Comparison of ENCODE assay signal across 14 cellular contexts in the genomic region with DNA sequence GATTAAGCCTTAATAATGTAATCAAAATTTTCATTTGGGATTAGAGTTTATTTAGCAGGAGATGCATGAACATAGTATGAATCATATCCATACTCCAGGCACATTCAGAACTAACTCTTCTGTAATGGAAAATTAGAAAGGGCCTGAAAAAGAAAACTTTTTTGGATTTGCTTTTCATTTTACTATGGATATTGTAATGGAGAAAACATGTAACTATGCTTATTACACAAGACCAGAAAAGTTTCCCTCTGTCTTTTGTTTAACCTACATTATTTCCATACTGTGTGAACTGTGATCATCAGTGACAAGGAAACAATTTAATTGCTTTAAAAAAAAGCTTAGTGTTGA. TPM values are rescaled to one million over a fixed set of nuclear protein-coding genes. Genes with fewer than 3 reads are reported as not detected.
A peak's percentile ranks its signal among the peaks of the same experiment; 100 is the strongest.
DNase-seq lines count a peak whose midpoint lies in the region; ATAC-seq, FAIRE-seq and TF ChIP-seq lines count a peak whose summit lies in the region.
"Had no signal": no experiment of that assay in that cellular context is flagged by ENCODE, and none has a peak within 500 bp of the region (broad histone marks: within the 10 kb centered on the region; RNA-seq: fewer than 3 reads in every experiment).

No MANE protein-coding gene starts in this region.

- no peaks in the 10 kb centered on the region for H3K27me3 Mint-ChIP-seq in astrocyte (ENCODE audit: low read depth, unreplicated experiment)
- H3K27me3 Mint-ChIP-seq: stimulated activated naive CD8-positive, alpha-beta T cell treated with anti-CD3 and anti-CD28 coated beads, Interleukin-15, amount 100 ng/mL, for 72 hours had no signal

- peaks cover 56% of the 10 kb centered on the region for H3K4me1 ChIP-seq in left ventricle myocardium inferior
- peaks cover 46% of the 10 kb centered on the region for H3K4me1 ChIP-seq in astrocyte (ENCODE audit: insufficient read depth, low read length)
- H3K4me1 ChIP-seq in keratinocyte (ENCODE audit: control insufficient read depth, extremely low read depth, insufficient read depth, low read length) = peaks cover 49% of the 10 kb centered on the region
- peaks cover 24 to 78% (median 36%) of the 10 kb centered on the region in 4 donors for H3K4me1 ChIP-seq in transverse colon
- H3K4me1 ChIP-seq: BE2C had no signal

- TF ChIP-seq POLR2A in transverse colon (IDR thresholded peaks at IDR 0.05) = no peak

- dilution Hi-C loops in keratinocyte (cut with MboI; ENCODE audit: extremely low pct_ligation_motif_present, low sequenced_read_pairs) = no loop called here

- no peak for FAIRE-seq in astrocyte (lab: Jason Lieb, UNC)
- FAIRE-seq in keratinocyte (lab: Jason Lieb, UNC) = no peak

- TF ChIP-seq EP300 in transverse colon (IDR thresholded peaks at IDR 0.05; ENCODE audit: low read depth) = no peak

- H3K27ac Mint-ChIP-seq in astrocyte (ENCODE audit: unreplicated experiment) = peak overlapping the region; percentile 92
- H3K27ac Mint-ChIP-seq: nephron progenitor cell had no signal

- peak overlapping the region; percentile 40 for H3K4me3 Mint-ChIP-seq in astrocyte (ENCODE audit: unreplicated experiment)
- H3K4me3 Mint-ChIP-seq: H9; nephron progenitor cell; stimulated activated naive CD8-positive, alpha-beta T cell treated with anti-CD3 and anti-CD28 coated beads, Interleukin-15, amount 100 ng/mL, for 72 hours had no signal

- H4K20me1 ChIP-seq in astrocyte (ENCODE audit: insufficient read depth, low read length) (peaks cover 40% of the 10 kb centered on the region), keratinocyte (ENCODE audit: control insufficient read depth, extremely low read depth, insufficient read depth, low read length) (peaks cover 9% of the 10 kb centered on the region)

- in situ Hi-C loops in transverse colon (cut with MboI; ENCODE audit: low pct_ligation_motif_present in 1 of 4, low pct_unique_long_range_greater_than_20kb in 1 of 4, low sequenced_read_pairs in 3 of 4) = no loop called here

- no peaks in the 10 kb centered on the region for H3K9me3 Mint-ChIP-seq in astrocyte (ENCODE audit: unreplicated experiment)
- H3K9me3 Mint-ChIP-seq: H9; nephron progenitor cell; stimulated activated naive CD8-positive, alpha-beta T cell treated with anti-CD3 and anti-CD28 coated beads, Interleukin-15, amount 100 ng/mL, for 72 hours had no signal

- H3K4me2 ChIP-seq in astrocyte (ENCODE audit: low read length) = peak overlapping the region; percentile 50
- peak overlapping the region; percentile 29 for H3K4me2 ChIP-seq in keratinocyte (ENCODE audit: control insufficient read depth, extremely low read depth, insufficient read depth, low read depth, low read length)

- no peak for DNase-seq in left ventricle myocardium inferior
- no peak for DNase-seq in left cardiac atrium
- DNase-seq in astrocyte (ENCODE audit: low read depth) = peak; percentile 41
- DNase-seq in keratinocyte (ENCODE audit: low read depth, low spot score) = no peak
- no peak for DNase-seq in transverse colon
- no peak for DNase-seq in omental fat pad (ENCODE audit: low spot score)
- no peak for DNase-seq in posterior vena cava (ENCODE audit: low spot score)
- DNase-seq: activated gamma-delta T cell treated with Interleukin-2 at 50 U/mL for 16 hours; BE2C; H9; NCI-H446; nephron progenitor cell; stimulated activated naive CD8-positive, alpha-beta T cell treated with anti-CD3 and anti-CD28 coated beads, Interleukin-15, amount 100 ng/mL, for 72 hours had no signal

- no peaks in the 10 kb centered on the region for H3K36me3 Mint-ChIP-seq in astrocyte (ENCODE audit: low read depth, unreplicated experiment)

- TF ChIP-seq CTCF in left ventricle myocardium inferior (IDR thresholded peaks at IDR 0.05; ENCODE audit: borderline replicate concordance) = no peak
- no peak for TF ChIP-seq CTCF in astrocyte (IDR thresholded peaks at IDR 0.05; ENCODE audit: insufficient read depth, low read depth, low read length)
- no peak for TF ChIP-seq CTCF in keratinocyte (optimal IDR thresholded peaks at IDR 0.05 in 1 of 3, IDR thresholded peaks at IDR 0.05 in 1 of 3, conservative IDR thresholded peaks at IDR 0.05 in 1 of 3; ENCODE audit: extremely low read depth in 1 of 3, insufficient read depth in 2 of 3, low read length in 3 of 3)
- no peak for TF ChIP-seq CTCF in transverse colon (IDR thresholded peaks at IDR 0.05)
- TF ChIP-seq CTCF in omental fat pad (IDR thresholded peaks at IDR 0.05) = no peak

- H2AFZ ChIP-seq in astrocyte (ENCODE audit: low read depth, low read length) (no peak overlapping the region), keratinocyte (ENCODE audit: control insufficient read depth, low read length) (no peak overlapping the region)

- no peaks in the 10 kb centered on the region for H3K9me1 ChIP-seq in keratinocyte (ENCODE audit: control insufficient read depth, extremely low read depth, insufficient read depth, low read length)

- peaks cover 34% of the 10 kb centered on the region for H3K4me1 Mint-ChIP-seq in astrocyte (ENCODE audit: low read depth, unreplicated experiment)

- H3K27ac ChIP-seq in left ventricle myocardium inferior (replicated peaks) (peak overlapping the region; percentile 83), astrocyte (ENCODE audit: low read depth, low read length) (peak overlapping the region; percentile 51), keratinocyte (ENCODE audit: control insufficient read depth, insufficient read depth, low read length) (no peak overlapping the region), transverse colon (peak overlapping the region; percentile 78 to 98 (median 89))

- intact Hi-C loops in left ventricle myocardium inferior (cut with micrococcal nuclease) (no loop called here), left cardiac atrium (cut with DNase I) (loop anchor here in 1 of 2 donors (5.0 kb wide), 1 partner anchor 50 kb away; no protein-coding TSS in a partner anchor), transverse colon (cut with DNase I; ENCODE audit: low total_unique reads) (no loop called here), posterior vena cava (cut with DNase I) (loop anchor here in 1 of 2 donors (10.0 kb wide), 1 partner anchor 58 kb away; no protein-coding TSS in a partner anchor)

- H3K9ac ChIP-seq in astrocyte (ENCODE audit: low read length) (peak overlapping the region; percentile 9), keratinocyte (ENCODE audit: control insufficient read depth, extremely low read depth, insufficient read depth, low read length) (no peak overlapping the region)

- H3K4me3 ChIP-seq in left ventricle myocardium inferior (no peak overlapping the region), astrocyte (ENCODE audit: insufficient read depth, low read depth, low read length) (no peak overlapping the region), keratinocyte (ENCODE audit: control insufficient read depth in 2 of 3, extremely low read depth in 1 of 3, insufficient read depth in 2 of 3, low read depth in 1 of 3, low read length in 3 of 3) (no peak overlapping the region), transverse colon (no peak overlapping the region)

- ATAC-seq in left cardiac atrium = no peak
- no peak for ATAC-seq in omental fat pad (ENCODE audit: low FRiP score)
- no peak for ATAC-seq in GM18909 (IDR thresholded peaks at IDR 0.05; ENCODE audit: poor library complexity, unreplicated experiment)
- ATAC-seq: stimulated activated naive CD8-positive, alpha-beta T cell treated with anti-CD3 and anti-CD28 coated beads, Interleukin-15, amount 100 ng/mL, for 72 hours had no signal

- H3K79me2 ChIP-seq in astrocyte (ENCODE audit: insufficient read depth, low read length) (peaks cover 94% of the 10 kb centered on the region), keratinocyte (ENCODE audit: control insufficient read depth, insufficient read depth, low read length) (peaks cover 95% of the 10 kb centered on the region)

- H3K36me3 ChIP-seq in left ventricle myocardium inferior (peaks cover 3% of the 10 kb centered on the region), astrocyte (ENCODE audit: insufficient read depth, low read length) (peaks cover 8% of the 10 kb centered on the region), keratinocyte (ENCODE audit: control insufficient read depth in 2 of 2, extremely low read depth in 1 of 2, insufficient read depth in 2 of 2, low read length in 2 of 2) (peaks cover 0 to 19% of the 10 kb centered on the region in 2 experiments), transverse colon (no peaks in the 10 kb centered on the region)
- H3K36me3 ChIP-seq: BE2C had no signal

- H3K9me3 ChIP-seq in left ventricle myocardium inferior (replicated peaks) = no peaks in the 10 kb centered on the region
- H3K9me3 ChIP-seq in astrocyte (ENCODE audit: insufficient read depth, low read depth, low read length) = no peaks in the 10 kb centered on the region
- H3K9me3 ChIP-seq in keratinocyte (ENCODE audit: control insufficient read depth, low read depth, low read length) = no peaks in the 10 kb centered on the region
- H3K9me3 ChIP-seq in transverse colon = no peaks in the 10 kb centered on the region
- H3K9me3 ChIP-seq: BE2C had no signal

- no peaks in the 10 kb centered on the region for H3K27me3 ChIP-seq in left ventricle myocardium inferior (ENCODE audit: low read depth)
- H3K27me3 ChIP-seq in astrocyte (ENCODE audit: insufficient read depth, low read length) = no peaks in the 10 kb centered on the region
- H3K27me3 ChIP-seq in keratinocyte (ENCODE audit: control insufficient read depth, extremely low read depth, insufficient read depth, low read length) = no peaks in the 10 kb centered on the region
- no peaks in the 10 kb centered on the region for H3K27me3 ChIP-seq in transverse colon
- H3K27me3 ChIP-seq: BE2C had no signal

RNA-seq across cellular contexts. Expression of a gene that starts 22.0 kb away (rescaled TPM):
- 13.9 TPM for total RNA-seq in left ventricle myocardium inferior
- total RNA-seq in left cardiac atrium = 10 to 100 TPM; 22.5 to 27.6 TPM
- total RNA-seq in astrocyte = 179 and 184 TPM in 2 replicates
- 142 to 187 TPM (median 173 TPM) in 3 replicates for polyA plus RNA-seq in keratinocyte
- polyA plus RNA-seq in keratinocyte (2011; ENCODE audit: low read depth) = 123 TPM
- 103 and 173 TPM in 2 replicates for polyA plus RNA-seq in keratinocyte (2011; cell fraction: cytosol; rRNA removed)
- 185 and 224 TPM in 2 replicates for polyA plus RNA-seq in keratinocyte (2011; cell fraction: nucleus; rRNA removed)
- polyA plus RNA-seq in keratinocyte (2012; ENCODE audit: low replicate concordance) = 78.6 and 92.7 TPM in 2 replicates
- polyA minus RNA-seq in keratinocyte = 78.7 to 141 TPM (median 137 TPM) in 3 replicates
- 104 TPM for polyA minus RNA-seq in keratinocyte (2011; cell fraction: cytosol; rRNA and poly(A)+ RNA removed)
- 112 and 181 TPM in 2 replicates for polyA minus RNA-seq in keratinocyte (2011; cell fraction: nucleus; rRNA and poly(A)+ RNA removed)
- total RNA-seq in transverse colon = 100 to 1,000 TPM in 3 of 4 donors, 10 to 100 TPM in 1; 77.4 to 119 (median 115) TPM
- 10 to 100 TPM; 22.0 to 58.6 (median 35.8) TPM for total RNA-seq in omental fat pad
- total RNA-seq in posterior vena cava = 100 to 1,000 TPM; 292 to 317 TPM
